Comparison of ENCODE assay signal across 1 cellular context in the genomic region with DNA sequence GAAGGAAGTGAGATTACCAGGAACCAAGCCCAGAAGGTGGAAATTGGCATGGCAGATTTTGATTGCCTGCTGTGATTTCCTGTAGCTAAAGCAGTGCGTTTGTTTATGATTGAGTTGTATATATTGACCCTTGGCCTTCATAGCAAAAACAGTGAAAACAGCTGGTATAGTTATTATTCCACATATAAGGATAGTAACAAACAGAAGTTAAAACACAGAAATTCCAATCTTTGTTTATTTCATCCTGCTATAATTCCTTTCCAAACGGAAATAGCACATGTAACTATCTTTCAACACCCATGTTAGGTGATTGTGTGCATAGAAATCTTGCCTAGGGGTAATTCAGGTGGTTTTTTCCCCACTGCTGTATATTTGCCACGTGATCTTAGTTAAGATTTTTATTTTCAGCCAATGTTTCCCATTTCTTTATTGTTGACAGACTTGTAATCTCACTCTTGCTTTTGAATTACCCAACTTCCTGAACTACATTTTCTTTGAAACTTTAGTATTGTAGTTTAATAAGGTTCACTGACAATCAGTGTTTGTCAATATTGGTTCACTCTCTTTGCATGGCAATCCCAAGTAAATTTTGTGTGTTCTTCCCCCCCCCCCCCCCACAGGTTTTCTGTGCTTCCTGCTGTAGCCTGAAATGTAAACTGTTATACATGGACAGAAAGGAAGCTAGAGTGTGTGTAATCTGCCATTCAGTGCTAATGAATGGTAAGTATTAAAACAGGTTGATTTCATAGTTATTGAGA.
TF ChIP-seq lines count a peak whose summit lies in the region.

No MANE protein-coding gene starts in this region.

TF ChIP-seq in endothelial cell of umbilical vein, 7 proteins besides CTCF, POLR2A, EP300 and RAD21:
- TF ChIP-seq, protein P1, sequence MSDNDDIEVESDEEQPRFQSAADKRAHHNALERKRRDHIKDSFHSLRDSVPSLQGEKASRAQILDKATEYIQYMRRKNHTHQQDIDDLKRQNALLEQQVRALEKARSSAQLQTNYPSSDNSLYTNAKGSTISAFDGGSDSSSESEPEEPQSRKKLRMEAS (IDR thresholded peaks at IDR 0.05; ENCODE audit: insufficient read depth, insufficient read length) = no peak
- TF ChIP-seq GATA2 (IDR thresholded peaks at IDR 0.05; ENCODE audit: insufficient read depth, insufficient read length, low read depth, low read length) = no peak
- TF ChIP-seq JUN (IDR thresholded peaks at IDR 0.05; ENCODE audit: borderline replicate concordance, insufficient read depth, insufficient read length, low read depth) = no peak
- no peak for TF ChIP-seq EZH2 (IDR thresholded peaks at IDR 0.05; ENCODE audit: borderline replicate concordance, low read depth, low read length, severe bottlenecking)
- TF ChIP-seq MYC (IDR thresholded peaks at IDR 0.05; ENCODE audit: low read depth, low read length) = no peak
- no peak for TF ChIP-seq FOS (IDR thresholded peaks at IDR 0.05; ENCODE audit: borderline replicate concordance, insufficient read depth, low read length)
- TF ChIP-seq POLR2AphosphoS5 (IDR thresholded peaks at IDR 0.05; ENCODE audit: insufficient read depth, low read depth, low read length) = no peak
